1 cellular context compared by ENCODE assay signal in genomic region chr6:7440476-7440875, GRCh38.
TF ChIP-seq lines count a peak whose summit lies in the region.

No MANE protein-coding gene starts in this region.

TF ChIP-seq in GM23338, 12 proteins besides CTCF, POLR2A, EP300 and RAD21:
- no peak for TF ChIP-seq EZH2 (IDR thresholded peaks at IDR 0.05; ENCODE audit: low read depth, unreplicated experiment)
- no peak for TF ChIP-seq ZNF114 (CRISPR knock-in tag; IDR thresholded peaks at IDR 0.05)
- no peak for TF ChIP-seq POLR2AphosphoS5 (IDR thresholded peaks at IDR 0.05; ENCODE audit: low read depth)
- no peak for TF ChIP-seq NANOG (IDR thresholded peaks at IDR 0.05; ENCODE audit: borderline replicate concordance)
- no peak for TF ChIP-seq ZNF331 (CRISPR knock-in tag; IDR thresholded peaks at IDR 0.05; ENCODE audit: low read depth)
- TF ChIP-seq JUNB (IDR thresholded peaks at IDR 0.05; ENCODE audit: unreplicated experiment): no peak
- TF ChIP-seq STAT1 (IDR thresholded peaks at IDR 0.05; ENCODE audit: unreplicated experiment): no peak
- TF ChIP-seq, protein P1, sequence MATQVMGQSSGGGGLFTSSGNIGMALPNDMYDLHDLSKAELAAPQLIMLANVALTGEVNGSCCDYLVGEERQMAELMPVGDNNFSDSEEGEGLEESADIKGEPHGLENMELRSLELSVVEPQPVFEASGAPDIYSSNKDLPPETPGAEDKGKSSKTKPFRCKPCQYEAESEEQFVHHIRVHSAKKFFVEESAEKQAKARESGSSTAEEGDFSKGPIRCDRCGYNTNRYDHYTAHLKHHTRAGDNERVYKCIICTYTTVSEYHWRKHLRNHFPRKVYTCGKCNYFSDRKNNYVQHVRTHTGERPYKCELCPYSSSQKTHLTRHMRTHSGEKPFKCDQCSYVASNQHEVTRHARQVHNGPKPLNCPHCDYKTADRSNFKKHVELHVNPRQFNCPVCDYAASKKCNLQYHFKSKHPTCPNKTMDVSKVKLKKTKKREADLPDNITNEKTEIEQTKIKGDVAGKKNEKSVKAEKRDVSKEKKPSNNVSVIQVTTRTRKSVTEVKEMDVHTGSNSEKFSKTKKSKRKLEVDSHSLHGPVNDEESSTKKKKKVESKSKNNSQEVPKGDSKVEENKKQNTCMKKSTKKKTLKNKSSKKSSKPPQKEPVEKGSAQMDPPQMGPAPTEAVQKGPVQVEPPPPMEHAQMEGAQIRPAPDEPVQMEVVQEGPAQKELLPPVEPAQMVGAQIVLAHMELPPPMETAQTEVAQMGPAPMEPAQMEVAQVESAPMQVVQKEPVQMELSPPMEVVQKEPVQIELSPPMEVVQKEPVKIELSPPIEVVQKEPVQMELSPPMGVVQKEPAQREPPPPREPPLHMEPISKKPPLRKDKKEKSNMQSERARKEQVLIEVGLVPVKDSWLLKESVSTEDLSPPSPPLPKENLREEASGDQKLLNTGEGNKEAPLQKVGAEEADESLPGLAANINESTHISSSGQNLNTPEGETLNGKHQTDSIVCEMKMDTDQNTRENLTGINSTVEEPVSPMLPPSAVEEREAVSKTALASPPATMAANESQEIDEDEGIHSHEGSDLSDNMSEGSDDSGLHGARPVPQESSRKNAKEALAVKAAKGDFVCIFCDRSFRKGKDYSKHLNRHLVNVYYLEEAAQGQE (IDR thresholded peaks at IDR 0.05; ENCODE audit: unreplicated experiment): no peak
- no peak for TF ChIP-seq CREB1 (CRISPR knock-in tag; IDR thresholded peaks at IDR 0.05; ENCODE audit: low read depth)
- TF ChIP-seq, protein P2, sequence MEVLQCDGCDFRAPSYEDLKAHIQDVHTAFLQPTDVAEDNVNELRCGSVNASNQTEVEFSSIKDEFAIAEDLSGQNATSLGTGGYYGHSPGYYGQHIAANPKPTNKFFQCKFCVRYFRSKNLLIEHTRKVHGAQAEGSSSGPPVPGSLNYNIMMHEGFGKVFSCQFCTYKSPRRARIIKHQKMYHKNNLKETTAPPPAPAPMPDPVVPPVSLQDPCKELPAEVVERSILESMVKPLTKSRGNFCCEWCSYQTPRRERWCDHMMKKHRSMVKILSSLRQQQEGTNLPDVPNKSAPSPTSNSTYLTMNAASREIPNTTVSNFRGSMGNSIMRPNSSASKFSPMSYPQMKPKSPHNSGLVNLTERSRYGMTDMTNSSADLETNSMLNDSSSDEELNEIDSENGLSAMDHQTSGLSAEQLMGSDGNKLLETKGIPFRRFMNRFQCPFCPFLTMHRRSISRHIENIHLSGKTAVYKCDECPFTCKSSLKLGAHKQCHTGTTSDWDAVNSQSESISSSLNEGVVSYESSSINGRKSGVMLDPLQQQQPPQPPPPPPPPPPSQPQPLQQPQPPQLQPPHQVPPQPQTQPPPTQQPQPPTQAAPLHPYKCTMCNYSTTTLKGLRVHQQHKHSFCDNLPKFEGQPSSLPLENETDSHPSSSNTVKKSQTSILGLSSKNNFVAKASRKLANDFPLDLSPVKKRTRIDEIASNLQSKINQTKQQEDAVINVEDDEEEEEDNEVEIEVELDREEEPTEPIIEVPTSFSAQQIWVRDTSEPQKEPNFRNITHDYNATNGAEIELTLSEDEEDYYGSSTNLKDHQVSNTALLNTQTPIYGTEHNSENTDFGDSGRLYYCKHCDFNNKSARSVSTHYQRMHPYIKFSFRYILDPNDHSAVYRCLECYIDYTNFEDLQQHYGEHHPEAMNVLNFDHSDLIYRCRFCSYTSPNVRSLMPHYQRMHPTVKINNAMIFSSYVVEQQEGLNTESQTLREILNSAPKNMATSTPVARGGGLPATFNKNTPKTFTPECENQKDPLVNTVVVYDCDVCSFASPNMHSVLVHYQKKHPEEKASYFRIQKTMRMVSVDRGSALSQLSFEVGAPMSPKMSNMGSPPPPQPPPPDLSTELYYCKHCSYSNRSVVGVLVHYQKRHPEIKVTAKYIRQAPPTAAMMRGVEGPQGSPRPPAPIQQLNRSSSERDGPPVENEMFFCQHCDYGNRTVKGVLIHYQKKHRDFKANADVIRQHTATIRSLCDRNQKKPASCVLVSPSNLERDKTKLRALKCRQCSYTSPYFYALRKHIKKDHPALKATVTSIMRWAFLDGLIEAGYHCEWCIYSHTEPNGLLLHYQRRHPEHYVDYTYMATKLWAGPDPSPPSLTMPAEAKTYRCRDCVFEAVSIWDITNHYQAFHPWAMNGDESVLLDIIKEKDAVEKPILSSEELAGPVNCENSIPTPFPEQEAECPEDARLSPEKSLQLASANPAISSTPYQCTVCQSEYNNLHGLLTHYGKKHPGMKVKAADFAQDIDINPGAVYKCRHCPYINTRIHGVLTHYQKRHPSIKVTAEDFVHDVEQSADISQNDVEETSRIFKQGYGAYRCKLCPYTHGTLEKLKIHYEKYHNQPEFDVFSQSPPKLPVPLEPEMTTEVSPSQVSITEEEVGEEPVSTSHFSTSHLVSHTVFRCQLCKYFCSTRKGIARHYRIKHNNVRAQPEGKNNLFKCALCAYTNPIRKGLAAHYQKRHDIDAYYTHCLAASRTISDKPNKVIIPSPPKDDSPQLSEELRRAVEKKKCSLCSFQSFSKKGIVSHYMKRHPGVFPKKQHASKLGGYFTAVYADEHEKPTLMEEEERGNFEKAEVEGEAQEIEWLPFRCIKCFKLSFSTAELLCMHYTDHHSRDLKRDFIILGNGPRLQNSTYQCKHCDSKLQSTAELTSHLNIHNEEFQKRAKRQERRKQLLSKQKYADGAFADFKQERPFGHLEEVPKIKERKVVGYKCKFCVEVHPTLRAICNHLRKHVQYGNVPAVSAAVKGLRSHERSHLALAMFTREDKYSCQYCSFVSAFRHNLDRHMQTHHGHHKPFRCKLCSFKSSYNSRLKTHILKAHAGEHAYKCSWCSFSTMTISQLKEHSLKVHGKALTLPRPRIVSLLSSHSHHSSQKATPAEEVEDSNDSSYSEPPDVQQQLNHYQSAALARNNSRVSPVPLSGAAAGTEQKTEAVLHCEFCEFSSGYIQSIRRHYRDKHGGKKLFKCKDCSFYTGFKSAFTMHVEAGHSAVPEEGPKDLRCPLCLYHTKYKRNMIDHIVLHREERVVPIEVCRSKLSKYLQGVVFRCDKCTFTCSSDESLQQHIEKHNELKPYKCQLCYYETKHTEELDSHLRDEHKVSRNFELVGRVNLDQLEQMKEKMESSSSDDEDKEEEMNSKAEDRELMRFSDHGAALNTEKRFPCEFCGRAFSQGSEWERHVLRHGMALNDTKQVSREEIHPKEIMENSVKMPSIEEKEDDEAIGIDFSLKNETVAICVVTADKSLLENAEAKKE (CRISPR knock-in tag; IDR thresholded peaks at IDR 0.05): no peak
- no peak for TF ChIP-seq ETS1 (IDR thresholded peaks at IDR 0.05)
- no peak for TF ChIP-seq EZH2phosphoT487 (IDR thresholded peaks at IDR 0.05; ENCODE audit: unreplicated experiment)
